Comparison of ENCODE assay signal across 1 cellular context in the genomic region with DNA sequence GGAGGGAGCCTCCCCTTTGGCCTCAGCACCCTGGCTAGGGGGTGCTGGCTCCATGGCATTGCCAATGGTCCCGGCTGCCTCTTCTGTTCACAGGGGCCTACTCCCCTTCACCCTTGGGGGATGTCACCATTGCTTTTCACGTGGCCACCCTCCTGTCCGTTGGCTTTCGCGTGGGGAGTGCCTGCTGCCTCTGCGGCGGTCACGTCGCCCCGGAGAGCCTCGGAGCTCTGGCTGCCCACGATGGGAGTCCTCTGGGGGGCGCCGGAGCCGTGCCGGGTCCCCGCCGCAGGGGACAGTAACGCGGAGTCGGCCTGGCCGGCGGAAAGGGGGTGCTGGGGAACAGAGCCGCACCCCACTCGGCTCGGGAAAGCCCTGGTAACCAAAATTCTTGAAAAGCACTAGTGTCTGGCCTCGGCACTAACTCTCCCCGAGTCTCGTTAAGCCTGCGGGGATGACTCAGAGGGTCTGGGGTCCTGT.
TF ChIP-seq lines count a peak whose summit lies in the region.

No MANE protein-coding gene starts in this region.

TF ChIP-seq in HEK293, 187 proteins besides CTCF, POLR2A, EP300 and RAD21 (continued from another document and continues in another):
- TF ChIP-seq ZNF223 (tag by site-specific recombination; IDR thresholded peaks at IDR 0.05) (no peak), ZNF785 (tag by site-specific recombination; IDR thresholded peaks at IDR 0.05) (no peak), SP3 (tag by site-specific recombination; IDR thresholded peaks at IDR 0.05) (no peak), GLIS2 (tag by site-specific recombination; IDR thresholded peaks at IDR 0.05) (peak; percentile 10), MZF1 (tag by site-specific recombination; IDR thresholded peaks at IDR 0.05; ENCODE audit: borderline replicate concordance) (no peak), ZNF777 (tag by site-specific recombination; IDR thresholded peaks at IDR 0.05; ENCODE audit: borderline replicate concordance) (peak; percentile 22; the same call in 1 of the 2 replicates), ZNF214 (tag by site-specific recombination; IDR thresholded peaks at IDR 0.05; ENCODE audit: borderline replicate concordance) (no peak), OSR2 (tag by site-specific recombination; IDR thresholded peaks at IDR 0.05) (no peak), ZNF514 (tag by site-specific recombination; IDR thresholded peaks at IDR 0.05) (no peak), ZFHX2 (tag by site-specific recombination; conservative IDR thresholded peaks at IDR 0.05) (peak; percentile 22; the same call in 1 of the 2 replicates), ZNF175 (tag by site-specific recombination; IDR thresholded peaks at IDR 0.05) (no peak), ZXDB (tag by site-specific recombination; IDR thresholded peaks at IDR 0.05) (no peak), ZNF394 (tag by site-specific recombination; IDR thresholded peaks at IDR 0.05; ENCODE audit: borderline replicate concordance) (no peak), ZFP37 (tag by site-specific recombination; IDR thresholded peaks at IDR 0.05) (0 out of 2 replicates have a peak, but pooled peaks have one; percentile 7), HOXC10 (CRISPR knock-in tag; IDR thresholded peaks at IDR 0.05) (no peak), ZNF530 (tag by site-specific recombination; IDR thresholded peaks at IDR 0.05; ENCODE audit: low read depth) (no peak), ZNF174 (tag by site-specific recombination; IDR thresholded peaks at IDR 0.05) (no peak), RBAK (tag by site-specific recombination; IDR thresholded peaks at IDR 0.05) (no peak), ZNF335 (tag by site-specific recombination; conservative IDR thresholded peaks at IDR 0.05) (peak; percentile 91), ZNF610 (tag by site-specific recombination; IDR thresholded peaks at IDR 0.05; ENCODE audit: borderline replicate concordance) (no peak), ZNF670 (tag by site-specific recombination; IDR thresholded peaks at IDR 0.05; ENCODE audit: low read depth) (no peak), ZNF114 (tag by site-specific recombination; IDR thresholded peaks at IDR 0.05) (no peak), ZNF521 (tag by site-specific recombination; IDR thresholded peaks at IDR 0.05) (no peak), ZNF239 (tag by site-specific recombination; IDR thresholded peaks at IDR 0.05) (no peak), SCRT1 (tag by site-specific recombination; IDR thresholded peaks at IDR 0.05; ENCODE audit: borderline replicate concordance) (no peak), HOXD13 (CRISPR knock-in tag; IDR thresholded peaks at IDR 0.05; ENCODE audit: borderline replicate concordance) (no peak)
- TF ChIP-seq, protein P1, sequence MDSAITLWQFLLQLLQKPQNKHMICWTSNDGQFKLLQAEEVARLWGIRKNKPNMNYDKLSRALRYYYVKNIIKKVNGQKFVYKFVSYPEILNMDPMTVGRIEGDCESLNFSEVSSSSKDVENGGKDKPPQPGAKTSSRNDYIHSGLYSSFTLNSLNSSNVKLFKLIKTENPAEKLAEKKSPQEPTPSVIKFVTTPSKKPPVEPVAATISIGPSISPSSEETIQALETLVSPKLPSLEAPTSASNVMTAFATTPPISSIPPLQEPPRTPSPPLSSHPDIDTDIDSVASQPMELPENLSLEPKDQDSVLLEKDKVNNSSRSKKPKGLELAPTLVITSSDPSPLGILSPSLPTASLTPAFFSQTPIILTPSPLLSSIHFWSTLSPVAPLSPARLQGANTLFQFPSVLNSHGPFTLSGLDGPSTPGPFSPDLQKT (IDR thresholded peaks at IDR 0.05; ENCODE audit: borderline replicate concordance, low read depth, low read length): no peak
- TF ChIP-seq, protein P2, sequence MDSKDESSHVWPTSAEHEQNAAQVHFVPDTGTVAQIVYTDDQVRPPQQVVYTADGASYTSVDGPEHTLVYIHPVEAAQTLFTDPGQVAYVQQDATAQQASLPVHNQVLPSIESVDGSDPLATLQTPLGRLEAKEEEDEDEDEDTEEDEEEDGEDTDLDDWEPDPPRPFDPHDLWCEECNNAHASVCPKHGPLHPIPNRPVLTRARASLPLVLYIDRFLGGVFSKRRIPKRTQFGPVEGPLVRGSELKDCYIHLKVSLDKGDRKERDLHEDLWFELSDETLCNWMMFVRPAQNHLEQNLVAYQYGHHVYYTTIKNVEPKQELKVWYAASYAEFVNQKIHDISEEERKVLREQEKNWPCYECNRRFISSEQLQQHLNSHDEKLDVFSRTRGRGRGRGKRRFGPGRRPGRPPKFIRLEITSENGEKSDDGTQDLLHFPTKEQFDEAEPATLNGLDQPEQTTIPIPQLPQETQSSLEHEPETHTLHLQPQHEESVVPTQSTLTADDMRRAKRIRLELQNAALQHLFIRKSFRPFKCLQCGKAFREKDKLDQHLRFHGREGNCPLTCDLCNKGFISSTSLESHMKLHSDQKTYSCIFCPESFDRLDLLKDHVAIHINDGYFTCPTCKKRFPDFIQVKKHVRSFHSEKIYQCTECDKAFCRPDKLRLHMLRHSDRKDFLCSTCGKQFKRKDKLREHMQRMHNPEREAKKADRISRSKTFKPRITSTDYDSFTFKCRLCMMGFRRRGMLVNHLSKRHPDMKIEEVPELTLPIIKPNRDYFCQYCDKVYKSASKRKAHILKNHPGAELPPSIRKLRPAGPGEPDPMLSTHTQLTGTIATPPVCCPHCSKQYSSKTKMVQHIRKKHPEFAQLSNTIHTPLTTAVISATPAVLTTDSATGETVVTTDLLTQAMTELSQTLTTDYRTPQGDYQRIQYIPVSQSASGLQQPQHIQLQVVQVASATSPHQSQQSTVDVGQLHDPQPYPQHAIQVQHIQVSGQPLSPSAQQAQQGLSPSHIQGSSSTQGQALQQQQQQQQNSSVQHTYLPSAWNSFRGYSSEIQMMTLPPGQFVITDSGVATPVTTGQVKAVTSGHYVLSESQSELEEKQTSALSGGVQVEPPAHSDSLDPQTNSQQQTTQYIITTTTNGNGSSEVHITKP (tag by site-specific recombination; IDR thresholded peaks at IDR 0.05): 0 out of 2 replicates have a peak, but pooled peaks have one; percentile 15
- TF ChIP-seq, protein P3, sequence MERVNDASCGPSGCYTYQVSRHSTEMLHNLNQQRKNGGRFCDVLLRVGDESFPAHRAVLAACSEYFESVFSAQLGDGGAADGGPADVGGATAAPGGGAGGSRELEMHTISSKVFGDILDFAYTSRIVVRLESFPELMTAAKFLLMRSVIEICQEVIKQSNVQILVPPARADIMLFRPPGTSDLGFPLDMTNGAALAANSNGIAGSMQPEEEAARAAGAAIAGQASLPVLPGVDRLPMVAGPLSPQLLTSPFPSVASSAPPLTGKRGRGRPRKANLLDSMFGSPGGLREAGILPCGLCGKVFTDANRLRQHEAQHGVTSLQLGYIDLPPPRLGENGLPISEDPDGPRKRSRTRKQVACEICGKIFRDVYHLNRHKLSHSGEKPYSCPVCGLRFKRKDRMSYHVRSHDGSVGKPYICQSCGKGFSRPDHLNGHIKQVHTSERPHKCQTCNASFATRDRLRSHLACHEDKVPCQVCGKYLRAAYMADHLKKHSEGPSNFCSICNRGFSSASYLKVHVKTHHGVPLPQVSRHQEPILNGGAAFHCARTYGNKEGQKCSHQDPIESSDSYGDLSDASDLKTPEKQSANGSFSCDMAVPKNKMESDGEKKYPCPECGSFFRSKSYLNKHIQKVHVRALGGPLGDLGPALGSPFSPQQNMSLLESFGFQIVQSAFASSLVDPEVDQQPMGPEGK (tag by site-specific recombination; IDR thresholded peaks at IDR 0.05): peak; percentile 13; the same call in 1 of the 2 replicates
- TF ChIP-seq, protein P4, sequence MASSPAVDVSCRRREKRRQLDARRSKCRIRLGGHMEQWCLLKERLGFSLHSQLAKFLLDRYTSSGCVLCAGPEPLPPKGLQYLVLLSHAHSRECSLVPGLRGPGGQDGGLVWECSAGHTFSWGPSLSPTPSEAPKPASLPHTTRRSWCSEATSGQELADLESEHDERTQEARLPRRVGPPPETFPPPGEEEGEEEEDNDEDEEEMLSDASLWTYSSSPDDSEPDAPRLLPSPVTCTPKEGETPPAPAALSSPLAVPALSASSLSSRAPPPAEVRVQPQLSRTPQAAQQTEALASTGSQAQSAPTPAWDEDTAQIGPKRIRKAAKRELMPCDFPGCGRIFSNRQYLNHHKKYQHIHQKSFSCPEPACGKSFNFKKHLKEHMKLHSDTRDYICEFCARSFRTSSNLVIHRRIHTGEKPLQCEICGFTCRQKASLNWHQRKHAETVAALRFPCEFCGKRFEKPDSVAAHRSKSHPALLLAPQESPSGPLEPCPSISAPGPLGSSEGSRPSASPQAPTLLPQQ (tag by site-specific recombination; IDR thresholded peaks at IDR 0.05): no peak
- TF ChIP-seq, protein P5, sequence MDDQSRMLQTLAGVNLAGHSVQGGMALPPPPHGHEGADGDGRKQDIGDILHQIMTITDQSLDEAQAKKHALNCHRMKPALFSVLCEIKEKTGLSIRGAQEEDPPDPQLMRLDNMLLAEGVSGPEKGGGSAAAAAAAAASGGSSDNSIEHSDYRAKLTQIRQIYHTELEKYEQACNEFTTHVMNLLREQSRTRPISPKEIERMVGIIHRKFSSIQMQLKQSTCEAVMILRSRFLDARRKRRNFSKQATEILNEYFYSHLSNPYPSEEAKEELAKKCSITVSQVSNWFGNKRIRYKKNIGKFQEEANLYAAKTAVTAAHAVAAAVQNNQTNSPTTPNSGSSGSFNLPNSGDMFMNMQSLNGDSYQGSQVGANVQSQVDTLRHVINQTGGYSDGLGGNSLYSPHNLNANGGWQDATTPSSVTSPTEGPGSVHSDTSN (CRISPR knock-in tag; IDR thresholded peaks at IDR 0.05): 0 out of 2 replicates have a peak, but pooled peaks have one; percentile 55
- TF ChIP-seq, protein P6, sequence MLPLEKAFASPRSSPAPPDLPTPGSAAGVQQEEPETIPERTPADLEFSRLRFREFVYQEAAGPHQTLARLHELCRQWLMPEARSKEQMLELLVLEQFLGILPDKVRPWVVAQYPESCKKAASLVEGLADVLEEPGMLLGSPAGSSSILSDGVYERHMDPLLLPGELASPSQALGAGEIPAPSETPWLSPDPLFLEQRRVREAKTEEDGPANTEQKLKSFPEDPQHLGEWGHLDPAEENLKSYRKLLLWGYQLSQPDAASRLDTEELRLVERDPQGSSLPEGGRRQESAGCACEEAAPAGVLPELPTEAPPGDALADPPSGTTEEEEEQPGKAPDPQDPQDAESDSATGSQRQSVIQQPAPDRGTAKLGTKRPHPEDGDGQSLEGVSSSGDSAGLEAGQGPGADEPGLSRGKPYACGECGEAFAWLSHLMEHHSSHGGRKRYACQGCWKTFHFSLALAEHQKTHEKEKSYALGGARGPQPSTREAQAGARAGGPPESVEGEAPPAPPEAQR (tag by site-specific recombination; IDR thresholded peaks at IDR 0.05): no peak
- TF ChIP-seq, protein P7, sequence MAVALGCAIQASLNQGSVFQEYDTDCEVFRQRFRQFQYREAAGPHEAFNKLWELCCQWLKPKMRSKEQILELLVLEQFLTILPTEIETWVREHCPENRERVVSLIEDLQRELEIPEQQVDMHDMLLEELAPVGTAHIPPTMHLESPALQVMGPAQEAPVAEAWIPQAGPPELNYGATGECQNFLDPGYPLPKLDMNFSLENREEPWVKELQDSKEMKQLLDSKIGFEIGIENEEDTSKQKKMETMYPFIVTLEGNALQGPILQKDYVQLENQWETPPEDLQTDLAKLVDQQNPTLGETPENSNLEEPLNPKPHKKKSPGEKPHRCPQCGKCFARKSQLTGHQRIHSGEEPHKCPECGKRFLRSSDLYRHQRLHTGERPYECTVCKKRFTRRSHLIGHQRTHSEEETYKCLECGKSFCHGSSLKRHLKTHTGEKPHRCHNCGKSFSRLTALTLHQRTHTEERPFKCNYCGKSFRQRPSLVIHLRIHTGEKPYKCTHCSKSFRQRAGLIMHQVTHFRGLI (tag by site-specific recombination; IDR thresholded peaks at IDR 0.05): no peak
- TF ChIP-seq, protein P8, sequence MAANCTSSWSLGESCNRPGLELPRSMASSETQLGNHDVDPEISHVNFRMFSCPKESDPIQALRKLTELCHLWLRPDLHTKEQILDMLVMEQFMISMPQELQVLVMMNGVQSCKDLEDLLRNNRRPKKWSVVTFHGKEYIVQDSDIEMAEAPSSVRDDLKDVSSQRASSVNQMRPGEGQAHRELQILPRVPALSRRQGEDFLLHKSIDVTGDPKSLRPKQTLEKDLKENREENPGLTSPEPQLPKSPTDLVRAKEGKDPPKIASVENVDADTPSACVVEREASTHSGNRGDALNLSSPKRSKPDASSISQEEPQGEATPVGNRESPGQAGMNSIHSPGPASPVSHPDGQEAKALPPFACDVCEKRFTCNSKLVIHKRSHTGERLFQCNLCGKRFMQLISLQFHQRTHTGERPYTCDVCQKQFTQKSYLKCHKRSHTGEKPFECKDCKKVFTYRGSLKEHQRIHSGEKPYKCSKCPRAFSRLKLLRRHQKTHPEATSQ (tag by site-specific recombination; IDR thresholded peaks at IDR 0.05): no peak
- TF ChIP-seq, protein P9, sequence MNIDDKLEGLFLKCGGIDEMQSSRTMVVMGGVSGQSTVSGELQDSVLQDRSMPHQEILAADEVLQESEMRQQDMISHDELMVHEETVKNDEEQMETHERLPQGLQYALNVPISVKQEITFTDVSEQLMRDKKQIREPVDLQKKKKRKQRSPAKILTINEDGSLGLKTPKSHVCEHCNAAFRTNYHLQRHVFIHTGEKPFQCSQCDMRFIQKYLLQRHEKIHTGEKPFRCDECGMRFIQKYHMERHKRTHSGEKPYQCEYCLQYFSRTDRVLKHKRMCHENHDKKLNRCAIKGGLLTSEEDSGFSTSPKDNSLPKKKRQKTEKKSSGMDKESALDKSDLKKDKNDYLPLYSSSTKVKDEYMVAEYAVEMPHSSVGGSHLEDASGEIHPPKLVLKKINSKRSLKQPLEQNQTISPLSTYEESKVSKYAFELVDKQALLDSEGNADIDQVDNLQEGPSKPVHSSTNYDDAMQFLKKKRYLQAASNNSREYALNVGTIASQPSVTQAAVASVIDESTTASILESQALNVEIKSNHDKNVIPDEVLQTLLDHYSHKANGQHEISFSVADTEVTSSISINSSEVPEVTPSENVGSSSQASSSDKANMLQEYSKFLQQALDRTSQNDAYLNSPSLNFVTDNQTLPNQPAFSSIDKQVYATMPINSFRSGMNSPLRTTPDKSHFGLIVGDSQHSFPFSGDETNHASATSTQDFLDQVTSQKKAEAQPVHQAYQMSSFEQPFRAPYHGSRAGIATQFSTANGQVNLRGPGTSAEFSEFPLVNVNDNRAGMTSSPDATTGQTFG (tag by site-specific recombination; IDR thresholded peaks at IDR 0.05; ENCODE audit: borderline replicate concordance): no peak
- TF ChIP-seq, protein P10, sequence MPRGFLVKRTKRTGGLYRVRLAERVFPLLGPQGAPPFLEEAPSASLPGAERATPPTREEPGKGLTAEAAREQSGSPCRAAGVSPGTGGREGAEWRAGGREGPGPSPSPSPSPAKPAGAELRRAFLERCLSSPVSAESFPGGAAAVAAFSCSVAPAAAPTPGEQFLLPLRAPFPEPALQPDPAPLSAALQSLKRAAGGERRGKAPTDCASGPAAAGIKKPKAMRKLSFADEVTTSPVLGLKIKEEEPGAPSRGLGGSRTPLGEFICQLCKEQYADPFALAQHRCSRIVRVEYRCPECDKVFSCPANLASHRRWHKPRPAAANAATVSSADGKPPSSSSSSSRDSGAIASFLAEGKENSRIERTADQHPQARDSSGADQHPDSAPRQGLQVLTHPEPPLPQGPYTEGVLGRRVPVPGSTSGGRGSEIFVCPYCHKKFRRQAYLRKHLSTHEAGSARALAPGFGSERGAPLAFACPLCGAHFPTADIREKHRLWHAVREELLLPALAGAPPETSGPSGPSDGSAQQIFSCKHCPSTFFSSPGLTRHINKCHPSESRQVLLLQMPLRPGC (tag by site-specific recombination; IDR thresholded peaks at IDR 0.05): no peak
